Comparison of ENCODE assay signal across 27 cellular contexts in the genomic region with DNA sequence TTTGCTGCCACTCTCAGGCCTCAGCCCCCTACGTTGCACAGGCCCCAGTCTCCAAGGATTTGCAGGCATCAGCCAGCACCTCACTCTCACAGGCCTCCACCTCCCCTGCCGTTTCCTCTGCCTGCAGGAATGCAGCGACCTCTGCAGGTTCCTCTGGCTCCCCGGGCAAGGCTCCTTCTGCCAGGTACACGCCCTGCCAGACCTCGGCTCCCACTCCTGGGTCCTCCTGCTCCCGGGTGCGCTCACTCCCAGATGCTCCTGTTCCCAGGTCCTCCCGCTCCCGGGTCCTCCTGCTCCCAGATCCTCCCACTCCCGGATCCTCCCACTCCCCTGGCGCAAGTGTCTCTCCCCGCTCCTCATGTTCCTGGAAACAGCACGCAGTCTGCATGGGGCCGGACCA.
DNase-seq lines count a peak whose midpoint lies in the region; ATAC-seq and TF ChIP-seq lines count a peak whose summit lies in the region.
"Had no signal": no experiment of that assay in that cellular context is flagged by ENCODE, and none has a peak within 500 bp of the region (broad histone marks: within the 10 kb centered on the region; RNA-seq: fewer than 3 reads in every experiment).

No MANE protein-coding gene starts in this region.

- TF ChIP-seq POLR2A in spleen (IDR thresholded peaks at IDR 0.05), result no peak

- no peak overlapping the region for H3K4me3 ChIP-seq in spleen
- H3K4me3 ChIP-seq in SJCRH30, result no peak overlapping the region
- H3K4me3 ChIP-seq: GM12878, K562 had no signal

- 57 to 65% (median 64%) methylated on average over 15 of the region's 15 CpGs for WGBS in spleen, 5 donors

- TF ChIP-seq CTCF in spleen (IDR thresholded peaks at IDR 0.05 in 8 of 11, conservative IDR thresholded peaks at IDR 0.05 in 3 of 11), result no peak

- intact Hi-C loops in spleen (cut with DNase I; ENCODE audit: low total_unique reads), result no loop called here

- peaks cover 0 to 20% (median 0%) of the 10 kb centered on the region in 7 donors for H3K27me3 ChIP-seq in spleen (replicated peaks in 1 of 7)
- no peaks in the 10 kb centered on the region for H3K27me3 ChIP-seq in SJCRH30
- H3K27me3 ChIP-seq: BE2C had no signal

- no peak for ATAC-seq in HG03432 (IDR thresholded peaks at IDR 0.05; ENCODE audit: unreplicated experiment)
- no peak for ATAC-seq in esophagus mucosa
- ATAC-seq: GM12878, K562, PC-3 had no signal

- DNase-seq in activated gamma-delta T cell (lab: John Stamatoyannopoulos, UW) (peak; percentile 2), activated gamma-delta T cell treated with Interleukin-2 at 50 U/mL for 16 hours (no peak), ecto neural progenitor cell (ENCODE audit: low spot score) (peak; percentile 37), iPS-NIHi7 (ENCODE audit: extremely low spot score) (peak; percentile 62), spleen (peak; percentile 56), SJCRH30 (no peak)
- DNase-seq: 8988T; ACHN; BE2C; CD8-positive, alpha-beta memory T cell; DMS 273 treated with DMSO at 0.1 percent for 48 hours; DMS79; EL; GDM1; Kasumi-1; NCI-H1092 treated with DMSO at 0.1 percent for 48 hours; NCI-H1436; NCI-H187 treated with DMSO at 0.1 percent for 48 hours; NCI-H2171 treated with DMSO at 0.1 percent for 48 hours; NCI-H524; NCI-H82; NK-92 treated with Interleukin-12 subunit alpha and Interleukin-12 subunit beta, amount 100 ng/mL, for 24 hours; PC-3 had no signal

- no peaks in the 10 kb centered on the region for H3K36me3 ChIP-seq in spleen
- H3K36me3 ChIP-seq in SJCRH30, result no peaks in the 10 kb centered on the region
- H3K36me3 ChIP-seq: BE2C had no signal

- H3K27ac ChIP-seq in spleen, result no peak overlapping the region
- H3K27ac ChIP-seq in SJCRH30, result no peak overlapping the region

- no peaks in the 10 kb centered on the region for H3K9me3 ChIP-seq in spleen
- H3K9me3 ChIP-seq in SJCRH30 (replicated peaks), result no peaks in the 10 kb centered on the region
- H3K9me3 ChIP-seq: BE2C had no signal

- H3K4me1 ChIP-seq in spleen, result no peaks in the 10 kb centered on the region
- H3K4me1 ChIP-seq in SJCRH30, result no peaks in the 10 kb centered on the region
- H3K4me1 ChIP-seq: BE2C had no signal

Comparison
In these comparisons a context has a peak if more than half of its experiments do, and no peak if none do; other contexts are left out.
1. DNase-seq: peak in activated gamma-delta T cell (single experiment), ecto neural progenitor cell (single experiment), iPS-NIHi7 (single experiment) and spleen (single experiment); none in activated gamma-delta T cell treated with Interleukin-2 at 50 U/mL for 16 hours (single experiment) and SJCRH30 (0 of 2).